9 cellular contexts compared by ENCODE assay signal in genomic region chr14:33493990-33494389, GRCh38.
"Had no signal": no experiment of that assay in that cellular context is flagged by ENCODE, and none has a peak within 500 bp of the region (broad histone marks: within the 10 kb centered on the region; RNA-seq: fewer than 3 reads in every experiment).

No MANE protein-coding gene starts in this region.

- H3K4me1 Mint-ChIP-seq: IgD-negative memory B cell had no signal

- H3K36me3 ChIP-seq: HAP-1 had no signal

- H3K4me3 ChIP-seq: GM23248, HAP-1 had no signal

- H3K4me3 Mint-ChIP-seq: HFFc6, IgD-negative memory B cell had no signal

- DNase-seq: GM23248, GOT3, H7, HFFc6 had no signal

- ATAC-seq: HCT116, HepG2 had no signal

- H3K9ac ChIP-seq: GM23248 had no signal

- H3K9me3 ChIP-seq: HAP-1 had no signal

- H3K27ac ChIP-seq: GM23248, HL-60 had no signal

- H3K27ac Mint-ChIP-seq: HFFc6, IgD-negative memory B cell had no signal

- H2AFZ ChIP-seq: GM23248 had no signal

- H3K27me3 Mint-ChIP-seq: IgD-negative memory B cell had no signal

- H3K4me1 ChIP-seq: HAP-1 had no signal
